ENCODE assay signal across 25 cellular contexts in genomic region chr16:88003316-88003715, GRCh38.
"Had no signal": no experiment of that assay in that cellular context is flagged by ENCODE, and none has a peak within 500 bp of the region (broad histone marks: within the 10 kb centered on the region; RNA-seq: fewer than 3 reads in every experiment).

No MANE protein-coding gene starts in this region.

- H3K36me3 ChIP-seq: colonic mucosa had no signal

- DNase-seq: colonic mucosa; dermis blood vessel endothelial cell; erythroblast; foreskin keratinocyte; kidney; left colon; left ventricle myocardium superior; mesenchymal stem cell; naive thymus-derived CD4-positive, alpha-beta T cell; nephron progenitor cell; psoas muscle; retina; small intestine; stimulated activated CD4-positive, alpha-beta T cell treated with anti-CD3 and anti-CD28 coated beads, Interleukin-2, amount 100 ng/mL, for 48 hours; stimulated activated CD8-positive, alpha-beta memory T cell treated with anti-CD3 and anti-CD28 coated beads, Interleukin-4, amount 100 ng/mL, for 48 hours; testis; upper lobe of right lung had no signal

- H3K27me3 ChIP-seq: colonic mucosa, foreskin keratinocyte, hepatocyte, right lobe of liver, testis, tibial nerve, upper lobe of right lung, vagina had no signal

- H3K27ac ChIP-seq: colonic mucosa, foreskin keratinocyte, hepatocyte, parathyroid adenoma, psoas muscle, right lobe of liver, testis, tibial nerve, upper lobe of right lung, vagina had no signal

- H3K27me3 Mint-ChIP-seq: naive thymus-derived CD4-positive, alpha-beta T cell; stimulated activated memory B cell treated with anti-CD40 and anti-IgM and Interleukin-4, amounts not matched to agents 10 μg/mL and 1 μg/mL and 100 μg/mL, for 72 hours; stimulated activated naive CD8-positive, alpha-beta T cell treated with anti-CD3 and anti-CD28 coated beads, Interleukin-15, Interleukin-2, amounts not matched to agents 100 ng/mL and 50 ng/mL, for 24 hours had no signal

- H3K4me3 ChIP-seq: colonic mucosa, hepatocyte, lung, psoas muscle, right lobe of liver, testis, tibial nerve, upper lobe of right lung, vagina had no signal

- H3K9ac ChIP-seq: parathyroid adenoma had no signal

- H3K9me3 Mint-ChIP-seq: nephron progenitor cell; stimulated activated memory B cell treated with anti-CD40 and anti-IgM and Interleukin-4, amounts not matched to agents 10 μg/mL and 1 μg/mL and 100 μg/mL, for 72 hours; stimulated activated naive CD8-positive, alpha-beta T cell treated with anti-CD3 and anti-CD28 coated beads, Interleukin-15, Interleukin-2, amounts not matched to agents 100 ng/mL and 50 ng/mL, for 24 hours had no signal

- H3K27ac Mint-ChIP-seq: stimulated activated memory B cell treated with anti-CD40 and anti-IgM and Interleukin-4, amounts not matched to agents 10 μg/mL and 1 μg/mL and 100 μg/mL, for 72 hours had no signal

- H3K9me3 ChIP-seq: colonic mucosa, psoas muscle, right lobe of liver, testis, tibial nerve, upper lobe of right lung, vagina had no signal

- H3K4me1 ChIP-seq: colonic mucosa, foreskin keratinocyte, parathyroid adenoma, psoas muscle, right lobe of liver, testis, upper lobe of right lung, vagina had no signal

- ATAC-seq: foreskin keratinocyte; left colon; left ventricle myocardium superior; naive thymus-derived CD4-positive, alpha-beta T cell; psoas muscle; right lobe of liver; stimulated activated memory B cell treated with anti-CD40 and anti-IgM and Interleukin-4, amounts not matched to agents 10 μg/mL and 1 μg/mL and 100 μg/mL, for 72 hours; upper lobe of right lung had no signal

- H3K4me3 Mint-ChIP-seq: naive thymus-derived CD4-positive, alpha-beta T cell; nephron progenitor cell; stimulated activated memory B cell treated with anti-CD40 and anti-IgM and Interleukin-4, amounts not matched to agents 10 μg/mL and 1 μg/mL and 100 μg/mL, for 72 hours; stimulated activated naive CD8-positive, alpha-beta T cell treated with anti-CD3 and anti-CD28 coated beads, Interleukin-15, Interleukin-2, amounts not matched to agents 100 ng/mL and 50 ng/mL, for 24 hours had no signal
